In the genomic region with DNA sequence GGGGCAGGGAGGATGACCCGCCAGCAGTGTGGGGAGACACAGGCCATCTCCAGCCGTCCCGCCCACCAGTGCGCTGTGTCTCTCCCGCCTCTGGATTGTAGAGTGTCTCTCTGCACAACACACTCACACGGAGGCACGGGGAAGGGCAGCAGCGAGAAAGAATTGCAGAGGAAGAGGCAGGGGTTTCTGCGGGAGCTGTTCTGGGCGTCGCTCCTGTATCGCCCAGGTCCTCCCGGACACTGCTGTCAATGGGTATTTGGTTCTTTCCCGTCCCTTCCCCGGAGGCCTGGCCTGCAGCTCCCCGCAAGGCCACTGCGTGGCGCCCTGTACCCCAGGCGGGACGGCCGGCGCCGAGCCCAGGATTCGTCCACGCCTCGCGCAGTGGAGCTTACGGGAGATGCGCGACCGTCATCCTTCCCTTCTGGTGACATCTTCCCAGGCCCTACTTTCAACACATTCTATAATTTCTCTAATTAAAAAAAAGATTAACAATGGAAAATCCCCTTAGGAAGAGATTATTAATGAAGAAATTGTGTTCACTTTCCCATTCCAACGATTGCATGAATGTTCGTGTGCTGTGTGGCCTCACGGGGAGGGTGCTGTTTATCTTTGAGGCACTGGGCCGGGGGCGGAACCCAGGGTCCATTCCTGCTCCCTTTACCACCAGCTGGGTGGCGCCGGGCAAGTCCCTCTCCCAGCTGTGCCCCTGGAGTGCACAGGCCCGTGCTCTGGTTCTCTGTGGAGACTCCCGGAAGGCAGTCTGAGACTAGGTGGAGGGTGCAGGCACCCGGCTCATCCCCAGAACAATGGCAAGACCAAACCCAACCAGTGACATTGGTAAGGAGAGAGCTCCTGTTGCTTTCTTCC, we compare ENCODE assay signal across 9 cellular contexts.
DNase-seq lines count a peak whose midpoint lies in the region; ATAC-seq, FAIRE-seq and TF ChIP-seq lines count a peak whose summit lies in the region.
"Had no signal": no experiment of that assay in that cellular context is flagged by ENCODE, and none has a peak within 500 bp of the region (broad histone marks: within the 10 kb centered on the region; RNA-seq: fewer than 3 reads in every experiment).

No MANE protein-coding gene starts in this region.

- H3K4me3 Mint-ChIP-seq in activated CD4-positive, alpha-beta T cell treated with anti-CD3 and anti-CD28 coated beads, Interleukin-2, amount 10 ng/mL, durations not matched to agents 24 days and 14 days = no peak overlapping the region
- H3K4me3 Mint-ChIP-seq in activated CD4-positive, alpha-beta T cell treated with anti-CD3 and anti-CD28 coated beads, Interleukin-2, amount 10 ng/mL, durations not matched to agents 7 days and 5 days = no peak overlapping the region
- no peak overlapping the region for H3K4me3 Mint-ChIP-seq in activated T-helper 1 cell treated with anti-CD3 and anti-CD28 coated beads, Interleukin-12 subunit alpha, Interleukin-12 subunit beta, Interleukin-2, Interleukin-4 antibody, amounts not matched to agents 30 ng/mL and 10 ng/mL and 1 ng/mL, durations not matched to agents 14 hours and 24 hours and 36 hours

- POLR2A ChIA-PET in activated CD4-positive, alpha-beta T cell treated with anti-CD3 and anti-CD28 coated beads, Interleukin-2, amount 10 ng/mL, durations not matched to agents 7 days and 5 days (lab: Charles Lee) = no interaction called here

- H3K36me3 ChIP-seq in psoas muscle (ENCODE audit: insufficient read depth in 1 of 2, low read depth in 1 of 2) = no peaks in the 10 kb centered on the region

- no peaks in the 10 kb centered on the region for H3K4me1 ChIP-seq in psoas muscle

- H3K36me3 Mint-ChIP-seq in activated CD4-positive, alpha-beta T cell treated with anti-CD3 and anti-CD28 coated beads, Interleukin-2, amount 10 ng/mL, durations not matched to agents 24 days and 14 days (ENCODE audit: low read depth) = no peaks in the 10 kb centered on the region
- H3K36me3 Mint-ChIP-seq in activated CD4-positive, alpha-beta T cell treated with anti-CD3 and anti-CD28 coated beads, Interleukin-2, amount 10 ng/mL, durations not matched to agents 7 days and 5 days (ENCODE audit: low read depth) = no peaks in the 10 kb centered on the region
- H3K36me3 Mint-ChIP-seq in activated T-helper 1 cell treated with anti-CD3 and anti-CD28 coated beads, Interleukin-12 subunit alpha, Interleukin-12 subunit beta, Interleukin-2, Interleukin-4 antibody, amounts not matched to agents 30 ng/mL and 10 ng/mL and 1 ng/mL, durations not matched to agents 14 hours and 24 hours and 36 hours (ENCODE audit: low read depth) = no peaks in the 10 kb centered on the region

- H3K27me3 Mint-ChIP-seq in activated CD4-positive, alpha-beta T cell treated with anti-CD3 and anti-CD28 coated beads, Interleukin-2, amount 10 ng/mL, durations not matched to agents 24 days and 14 days = peaks cover 5% of the 10 kb centered on the region
- H3K27me3 Mint-ChIP-seq in activated CD4-positive, alpha-beta T cell treated with anti-CD3 and anti-CD28 coated beads, Interleukin-2, amount 10 ng/mL, durations not matched to agents 7 days and 5 days = no peaks in the 10 kb centered on the region
- peaks cover 3% of the 10 kb centered on the region for H3K27me3 Mint-ChIP-seq in activated T-helper 1 cell treated with anti-CD3 and anti-CD28 coated beads, Interleukin-12 subunit alpha, Interleukin-12 subunit beta, Interleukin-2, Interleukin-4 antibody, amounts not matched to agents 30 ng/mL and 10 ng/mL and 1 ng/mL, durations not matched to agents 14 hours and 24 hours and 36 hours (ENCODE audit: insufficient read depth)

- no peak overlapping the region for H3K4me3 ChIP-seq in fibroblast of villous mesenchyme (ENCODE audit: low read depth, low read length)
- H3K4me3 ChIP-seq in psoas muscle = no peak overlapping the region

- H3K4me1 Mint-ChIP-seq in activated CD4-positive, alpha-beta T cell treated with anti-CD3 and anti-CD28 coated beads, Interleukin-2, amount 10 ng/mL, durations not matched to agents 24 days and 14 days = peaks cover 2% of the 10 kb centered on the region
- H3K4me1 Mint-ChIP-seq in activated CD4-positive, alpha-beta T cell treated with anti-CD3 and anti-CD28 coated beads, Interleukin-2, amount 10 ng/mL, durations not matched to agents 7 days and 5 days = no peaks in the 10 kb centered on the region
- no peaks in the 10 kb centered on the region for H3K4me1 Mint-ChIP-seq in activated T-helper 1 cell treated with anti-CD3 and anti-CD28 coated beads, Interleukin-12 subunit alpha, Interleukin-12 subunit beta, Interleukin-2, Interleukin-4 antibody, amounts not matched to agents 30 ng/mL and 10 ng/mL and 1 ng/mL, durations not matched to agents 14 hours and 24 hours and 36 hours (ENCODE audit: low read depth)

- CTCF ChIA-PET in activated CD4-positive, alpha-beta T cell treated with anti-CD3 and anti-CD28 coated beads, Interleukin-2, amount 10 ng/mL, durations not matched to agents 7 days and 5 days (lab: Charles Lee) = interaction anchor here (0.6 kb wide), 1 partner anchor 793 kb away, joined by 3 read pairs; no protein-coding TSS in a partner anchor

- TF ChIP-seq CTCF in fibroblast of villous mesenchyme (IDR thresholded peaks at IDR 0.05; ENCODE audit: insufficient read depth, low read depth, low read length) = peak; percentile 65
- peak; percentile 9 for TF ChIP-seq CTCF in psoas muscle (IDR thresholded peaks at IDR 0.05)

- H3K27ac Mint-ChIP-seq in activated CD4-positive, alpha-beta T cell treated with anti-CD3 and anti-CD28 coated beads, Interleukin-2, amount 10 ng/mL, durations not matched to agents 24 days and 14 days = no peak overlapping the region
- no peak overlapping the region for H3K27ac Mint-ChIP-seq in activated CD4-positive, alpha-beta T cell treated with anti-CD3 and anti-CD28 coated beads, Interleukin-2, amount 10 ng/mL, durations not matched to agents 7 days and 5 days
- H3K27ac Mint-ChIP-seq in activated T-helper 1 cell treated with anti-CD3 and anti-CD28 coated beads, Interleukin-12 subunit alpha, Interleukin-12 subunit beta, Interleukin-2, Interleukin-4 antibody, amounts not matched to agents 30 ng/mL and 10 ng/mL and 1 ng/mL, durations not matched to agents 14 hours and 24 hours and 36 hours = no peak overlapping the region

- no peak for FAIRE-seq in RCC 7860 (lab: Jason Lieb, UNC)

- DNase-seq in activated CD4-positive, alpha-beta T cell treated with anti-CD3 and anti-CD28 coated beads, Interleukin-2, amount 10 ng/mL, durations not matched to agents 24 days and 14 days = peak; percentile 59
- no peak for DNase-seq in activated CD4-positive, alpha-beta T cell treated with anti-CD3 and anti-CD28 coated beads, Interleukin-2, amount 10 ng/mL, durations not matched to agents 7 days and 5 days
- DNase-seq in NCI-H1048 (lab: John Stamatoyannopoulos, UW) (peak; percentile 47), fibroblast of villous mesenchyme (ENCODE audit: low read depth) (peak; percentile 8), psoas muscle (no peak), middle frontal gyrus (ENCODE audit: extremely low spot score, low spot score) (no peak), RCC 7860 (ENCODE audit: low spot score) (no peak)
- no peak for DNase-seq in activated T-helper 1 cell treated with anti-CD3 and anti-CD28 coated beads, Interleukin-12 subunit alpha, Interleukin-12 subunit beta, Interleukin-2, Interleukin-4 antibody, amounts not matched to agents 30 ng/mL and 10 ng/mL and 1 ng/mL, durations not matched to agents 14 hours and 24 hours and 36 hours (ENCODE audit: low spot score)
- DNase-seq: activated CD8-positive, alpha-beta memory T cell treated with anti-CD3 and anti-CD28 coated beads, Interleukin-2, amount 50 U/mL, for 4 hours had no signal

- H3K27me3 ChIP-seq in psoas muscle (ENCODE audit: insufficient read depth in 3 of 3, low read length in 2 of 3) = peaks cover 0 to 13% (median 4%) of the 10 kb centered on the region in 3 donors

- H3K27ac ChIP-seq in psoas muscle = no peak overlapping the region

- intact Hi-C loops in activated CD4-positive, alpha-beta T cell treated with anti-CD3 and anti-CD28 coated beads, Interleukin-2, amount 10 ng/mL, durations not matched to agents 24 days and 14 days (cut with micrococcal nuclease) = no loop called here
- intact Hi-C loops in psoas muscle (cut with DNase I) = no loop called here
- intact Hi-C loops in activated T-helper 1 cell treated with anti-CD3 and anti-CD28 coated beads, Interleukin-12 subunit alpha, Interleukin-12 subunit beta, Interleukin-2, Interleukin-4 antibody, amounts not matched to agents 30 ng/mL and 10 ng/mL and 1 ng/mL, durations not matched to agents 14 hours and 24 hours and 36 hours (cut with micrococcal nuclease) = no loop called here

- H3K9me3 ChIP-seq in psoas muscle = no peaks in the 10 kb centered on the region

- WGBS in psoas muscle, 3 donors = 14 to 15% (median 15%) methylated on average over 41 of the region's 41 CpGs

- no peak for ATAC-seq in psoas muscle

- no peaks in the 10 kb centered on the region for H3K9me3 Mint-ChIP-seq in activated CD4-positive, alpha-beta T cell treated with anti-CD3 and anti-CD28 coated beads, Interleukin-2, amount 10 ng/mL, durations not matched to agents 24 days and 14 days
- H3K9me3 Mint-ChIP-seq in activated CD4-positive, alpha-beta T cell treated with anti-CD3 and anti-CD28 coated beads, Interleukin-2, amount 10 ng/mL, durations not matched to agents 7 days and 5 days = peaks cover 4% of the 10 kb centered on the region
- H3K9me3 Mint-ChIP-seq in activated T-helper 1 cell treated with anti-CD3 and anti-CD28 coated beads, Interleukin-12 subunit alpha, Interleukin-12 subunit beta, Interleukin-2, Interleukin-4 antibody, amounts not matched to agents 30 ng/mL and 10 ng/mL and 1 ng/mL, durations not matched to agents 14 hours and 24 hours and 36 hours = no peaks in the 10 kb centered on the region

Comparison
In these comparisons a context has a peak if more than half of its experiments do, and no peak if none do; other contexts are left out.
1. DNase-seq: peak in activated CD4-positive, alpha-beta T cell treated with anti-CD3 and anti-CD28 coated beads, Interleukin-2, amount 10 ng/mL, durations not matched to agents 24 days and 14 days (single experiment), NCI-H1048 (single experiment) and fibroblast of villous mesenchyme (single experiment); none in activated CD4-positive, alpha-beta T cell treated with anti-CD3 and anti-CD28 coated beads, Interleukin-2, amount 10 ng/mL, durations not matched to agents 7 days and 5 days (single experiment), psoas muscle (0 of 2), activated T-helper 1 cell treated with anti-CD3 and anti-CD28 coated beads, Interleukin-12 subunit alpha, Interleukin-12 subunit beta, Interleukin-2, Interleukin-4 antibody, amounts not matched to agents 30 ng/mL and 10 ng/mL and 1 ng/mL, durations not matched to agents 14 hours and 24 hours and 36 hours (single experiment), middle frontal gyrus (single experiment) and RCC 7860 (single experiment).